ENCODE assay signal across 1 cellular context in genomic region chr2:231709981-231710750, GRCh38.
TF ChIP-seq lines count a peak whose summit lies in the region.

No MANE protein-coding gene starts in this region.

TF ChIP-seq in HepG2, 621 proteins besides CTCF, POLR2A, EP300 and RAD21 (continued from another document):
- TF ChIP-seq ZNF512B (CRISPR knock-in tag; IDR thresholded peaks at IDR 0.05; ENCODE audit: borderline replicate concordance) (no peak), ZBTB38 (CRISPR knock-in tag; IDR thresholded peaks at IDR 0.05) (peak; percentile 99), MAFF (IDR thresholded peaks at IDR 0.05; ENCODE audit: low read depth, low read length) (no peak), SOX13 (IDR thresholded peaks at IDR 0.05) (no peak; the same call in 1 of the 2 replicates), SOX13 (CRISPR knock-in tag; conservative IDR thresholded peaks at IDR 0.05 in 1 of 2, IDR thresholded peaks at IDR 0.05 in 1 of 2) (0 out of 4 replicates have a peak, but pooled peaks of 1 of the 2 experiments have one; percentile 73), NONO (IDR thresholded peaks at IDR 0.05) (no peak), NONO (CRISPR knock-in tag; conservative IDR thresholded peaks at IDR 0.05) (peak; percentile 86), GPBP1L1 (CRISPR knock-in tag; IDR thresholded peaks at IDR 0.05) (no peak), CEBPZ (IDR thresholded peaks at IDR 0.05; ENCODE audit: low read length) (no peak), SRSF9 (IDR thresholded peaks at IDR 0.05; ENCODE audit: borderline replicate concordance, insufficient read depth, low read depth, low read length, poor library complexity, severe bottlenecking) (no peak), ELK4 (CRISPR knock-in tag; IDR thresholded peaks at IDR 0.05; ENCODE audit: borderline replicate concordance) (peak; percentile 95), BHLHE40 (IDR thresholded peaks at IDR 0.05; ENCODE audit: low read length) (peak; percentile 91), POGK (CRISPR knock-in tag; conservative IDR thresholded peaks at IDR 0.05) (peak; percentile 99)
